8 cellular contexts compared by ENCODE assay signal in the genomic region with DNA sequence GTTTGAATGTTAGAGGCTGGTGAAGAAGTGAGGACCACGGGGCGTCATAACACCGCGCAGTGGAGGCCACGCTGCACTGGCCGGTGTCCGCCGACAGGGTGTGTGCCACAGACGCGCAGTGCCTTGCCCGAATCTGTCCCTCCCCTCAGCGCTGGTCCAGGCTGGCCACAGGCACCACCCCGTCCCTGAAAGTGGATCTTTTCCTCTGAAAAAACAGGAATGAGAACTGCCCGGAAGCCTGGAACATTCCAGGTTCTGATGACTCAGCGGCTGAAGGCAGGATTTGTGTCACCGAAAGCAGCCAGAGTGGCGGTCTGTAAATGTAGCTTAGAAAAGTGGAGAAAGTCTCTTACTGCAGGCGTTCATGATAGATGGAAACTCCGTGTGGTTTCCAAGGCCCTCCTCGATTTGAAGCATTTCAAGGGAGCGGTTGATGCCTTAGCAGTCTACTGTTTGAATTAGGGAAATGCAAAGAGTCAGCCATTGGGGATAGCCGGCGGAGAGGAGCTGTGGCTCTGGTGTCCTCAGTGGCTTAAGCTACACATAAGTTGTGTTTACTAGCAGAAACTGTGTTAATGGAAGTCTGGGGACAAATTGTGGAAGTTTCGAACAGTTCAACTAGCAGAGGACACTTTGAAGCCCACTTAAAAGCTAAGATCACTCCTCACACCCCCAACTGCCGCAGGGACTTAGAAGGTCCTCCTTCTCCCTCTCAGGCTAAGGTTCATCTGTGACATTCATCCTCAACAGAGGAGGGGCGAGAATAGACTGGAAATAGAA.
DNase-seq lines count a peak whose midpoint lies in the region; ATAC-seq, FAIRE-seq and TF ChIP-seq lines count a peak whose summit lies in the region.

No MANE protein-coding gene starts in this region.

- no peaks in the 10 kb centered on the region for H3F3A ChIP-seq in neural cell (ENCODE audit: insufficient read depth, low read length, poor library complexity, severe bottlenecking)

- DNase-seq in D721Med (ENCODE audit: insufficient read length, low spot score) = no peak
- DNase-seq in HS-5 (ENCODE audit: low read depth) = peak; percentile 67
- DNase-seq in RPMI7951 (ENCODE audit: low read depth) = peak; percentile 97
- DNase-seq in foreskin fibroblast = peak; percentile 98 to 99

- TF ChIP-seq EP300 in neural cell (conservative IDR thresholded peaks at IDR 0.05; ENCODE audit: poor library complexity, severe bottlenecking) = peak; percentile 10

- no peaks in the 10 kb centered on the region for H3K4me1 Mint-ChIP-seq in activated T-helper 17 cell treated with anti-CD3 and anti-CD28 coated beads, Interleukin-2, amount 50 U/mL, for 72 hours

- no peaks in the 10 kb centered on the region for H3K9me2 ChIP-seq in neural cell (ENCODE audit: insufficient read depth, low read length)

- H3K27me3 Mint-ChIP-seq in activated T-helper 17 cell treated with anti-CD3 and anti-CD28 coated beads, Interleukin-2, amount 50 U/mL, for 72 hours = no peaks in the 10 kb centered on the region

- H3K4me3 ChIP-seq in foreskin fibroblast (ENCODE audit: low read depth in 1 of 2, low read length in 2 of 2) = peak overlapping the region; percentile 56 to 58
- peak overlapping the region; percentile 78 for H3K4me3 ChIP-seq in neural cell (ENCODE audit: low read length)
- peak overlapping the region; percentile 67 to 78 for H3K4me3 ChIP-seq in stomach smooth muscle (ENCODE audit: low read length in 2 of 2)

- H3K9ac ChIP-seq in neural cell (ENCODE audit: low read length) (peak overlapping the region; percentile 62), stomach smooth muscle (ENCODE audit: low read length in 2 of 2) (peak overlapping the region; percentile 80 to 94)

- H2AFZ ChIP-seq in neural cell (ENCODE audit: low read depth, low read length) = peak overlapping the region; percentile 65

- FAIRE-seq in D721Med (lab: Jason Lieb, UNC) = no peak

- no peak overlapping the region for H3K4me3 Mint-ChIP-seq in activated T-helper 17 cell treated with anti-CD3 and anti-CD28 coated beads, Interleukin-2, amount 50 U/mL, for 72 hours

- H3K36me3 ChIP-seq in neural cell (ENCODE audit: insufficient read depth, low read length) (no peaks in the 10 kb centered on the region), stomach smooth muscle (ENCODE audit: control insufficient read depth in 2 of 2, insufficient read depth in 2 of 2, low read length in 2 of 2) (no peaks in the 10 kb centered on the region)

- H3K27ac Mint-ChIP-seq in activated T-helper 17 cell treated with anti-CD3 and anti-CD28 coated beads, Interleukin-2, amount 50 U/mL, for 72 hours = no peak overlapping the region

- no peaks in the 10 kb centered on the region for H4K20me1 ChIP-seq in neural cell (ENCODE audit: insufficient read depth)

- no peaks in the 10 kb centered on the region for H3K9me3 Mint-ChIP-seq in activated T-helper 17 cell treated with anti-CD3 and anti-CD28 coated beads, Interleukin-2, amount 50 U/mL, for 72 hours

- H3K27ac ChIP-seq in neural cell (ENCODE audit: low read length) (peak overlapping the region; percentile 77), stomach smooth muscle (ENCODE audit: low read length) (peak overlapping the region; percentile 98)

- peak; percentile 88 for ATAC-seq in GM21360 (IDR thresholded peaks at IDR 0.05; ENCODE audit: unreplicated experiment)
- peak; percentile 87 for ATAC-seq in activated T-helper 17 cell treated with anti-CD3 and anti-CD28 coated beads, Interleukin-2, amount 50 U/mL, for 72 hours (replicated peaks)

- H3K79me2 ChIP-seq in neural cell (replicated peaks; ENCODE audit: insufficient read depth, low read length) = no peaks in the 10 kb centered on the region

- TF ChIP-seq CTCF in D721Med (IDR thresholded peaks at IDR 0.05; ENCODE audit: insufficient read depth, missing control alignments) (peak; percentile 45), foreskin fibroblast (IDR thresholded peaks at IDR 0.05; ENCODE audit: low read depth, low read length) (peak; percentile 65), neural cell (IDR thresholded peaks at IDR 0.05; ENCODE audit: poor library complexity, severe bottlenecking) (peak; percentile 84)

- H3K9me3 ChIP-seq in neural cell (ENCODE audit: low read length) = no peaks in the 10 kb centered on the region
- H3K9me3 ChIP-seq in stomach smooth muscle (ENCODE audit: control insufficient read depth in 2 of 2, low read length in 2 of 2) = no peaks in the 10 kb centered on the region

- H3K27me3 ChIP-seq in neural cell (ENCODE audit: insufficient read depth, low read depth, low read length) (no peaks in the 10 kb centered on the region), stomach smooth muscle (ENCODE audit: control insufficient read depth in 1 of 2, insufficient read depth in 2 of 2, low read length in 2 of 2) (no peaks in the 10 kb centered on the region)

- no peaks in the 10 kb centered on the region for H3K36me3 Mint-ChIP-seq in activated T-helper 17 cell treated with anti-CD3 and anti-CD28 coated beads, Interleukin-2, amount 50 U/mL, for 72 hours (ENCODE audit: low read depth)

- peak overlapping the region; percentile 76 for H3K4me2 ChIP-seq in neural cell (ENCODE audit: low read length)

- peak; percentile 63 for TF ChIP-seq RAD21 in neural cell (conservative IDR thresholded peaks at IDR 0.05)

- H3K4me1 ChIP-seq in stomach smooth muscle (ENCODE audit: control insufficient read depth, insufficient read depth, low read length) = peaks cover 33% of the 10 kb centered on the region

TF ChIP-seq in neural cell, 6 proteins besides CTCF, POLR2A, EP300 and RAD21:
- TF ChIP-seq MXI1 (conservative IDR thresholded peaks at IDR 0.05; ENCODE audit: poor library complexity, severe bottlenecking) (peak; percentile 56), TAF1 (IDR thresholded peaks at IDR 0.05; ENCODE audit: low read depth) (no peak), SMC3 (conservative IDR thresholded peaks at IDR 0.05; ENCODE audit: poor library complexity) (peak; percentile 73), EZH2 (IDR thresholded peaks at IDR 0.05; ENCODE audit: borderline replicate concordance, insufficient read depth, low read length, poor library complexity, severe bottlenecking) (no peak), POLR2AphosphoS5 (IDR thresholded peaks at IDR 0.05) (no peak)
- TF ChIP-seq, protein P1, sequence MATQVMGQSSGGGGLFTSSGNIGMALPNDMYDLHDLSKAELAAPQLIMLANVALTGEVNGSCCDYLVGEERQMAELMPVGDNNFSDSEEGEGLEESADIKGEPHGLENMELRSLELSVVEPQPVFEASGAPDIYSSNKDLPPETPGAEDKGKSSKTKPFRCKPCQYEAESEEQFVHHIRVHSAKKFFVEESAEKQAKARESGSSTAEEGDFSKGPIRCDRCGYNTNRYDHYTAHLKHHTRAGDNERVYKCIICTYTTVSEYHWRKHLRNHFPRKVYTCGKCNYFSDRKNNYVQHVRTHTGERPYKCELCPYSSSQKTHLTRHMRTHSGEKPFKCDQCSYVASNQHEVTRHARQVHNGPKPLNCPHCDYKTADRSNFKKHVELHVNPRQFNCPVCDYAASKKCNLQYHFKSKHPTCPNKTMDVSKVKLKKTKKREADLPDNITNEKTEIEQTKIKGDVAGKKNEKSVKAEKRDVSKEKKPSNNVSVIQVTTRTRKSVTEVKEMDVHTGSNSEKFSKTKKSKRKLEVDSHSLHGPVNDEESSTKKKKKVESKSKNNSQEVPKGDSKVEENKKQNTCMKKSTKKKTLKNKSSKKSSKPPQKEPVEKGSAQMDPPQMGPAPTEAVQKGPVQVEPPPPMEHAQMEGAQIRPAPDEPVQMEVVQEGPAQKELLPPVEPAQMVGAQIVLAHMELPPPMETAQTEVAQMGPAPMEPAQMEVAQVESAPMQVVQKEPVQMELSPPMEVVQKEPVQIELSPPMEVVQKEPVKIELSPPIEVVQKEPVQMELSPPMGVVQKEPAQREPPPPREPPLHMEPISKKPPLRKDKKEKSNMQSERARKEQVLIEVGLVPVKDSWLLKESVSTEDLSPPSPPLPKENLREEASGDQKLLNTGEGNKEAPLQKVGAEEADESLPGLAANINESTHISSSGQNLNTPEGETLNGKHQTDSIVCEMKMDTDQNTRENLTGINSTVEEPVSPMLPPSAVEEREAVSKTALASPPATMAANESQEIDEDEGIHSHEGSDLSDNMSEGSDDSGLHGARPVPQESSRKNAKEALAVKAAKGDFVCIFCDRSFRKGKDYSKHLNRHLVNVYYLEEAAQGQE (IDR thresholded peaks at IDR 0.05; ENCODE audit: borderline replicate concordance) = no peak
